ENCODE assay signal across 10 cellular contexts in the genomic region with DNA sequence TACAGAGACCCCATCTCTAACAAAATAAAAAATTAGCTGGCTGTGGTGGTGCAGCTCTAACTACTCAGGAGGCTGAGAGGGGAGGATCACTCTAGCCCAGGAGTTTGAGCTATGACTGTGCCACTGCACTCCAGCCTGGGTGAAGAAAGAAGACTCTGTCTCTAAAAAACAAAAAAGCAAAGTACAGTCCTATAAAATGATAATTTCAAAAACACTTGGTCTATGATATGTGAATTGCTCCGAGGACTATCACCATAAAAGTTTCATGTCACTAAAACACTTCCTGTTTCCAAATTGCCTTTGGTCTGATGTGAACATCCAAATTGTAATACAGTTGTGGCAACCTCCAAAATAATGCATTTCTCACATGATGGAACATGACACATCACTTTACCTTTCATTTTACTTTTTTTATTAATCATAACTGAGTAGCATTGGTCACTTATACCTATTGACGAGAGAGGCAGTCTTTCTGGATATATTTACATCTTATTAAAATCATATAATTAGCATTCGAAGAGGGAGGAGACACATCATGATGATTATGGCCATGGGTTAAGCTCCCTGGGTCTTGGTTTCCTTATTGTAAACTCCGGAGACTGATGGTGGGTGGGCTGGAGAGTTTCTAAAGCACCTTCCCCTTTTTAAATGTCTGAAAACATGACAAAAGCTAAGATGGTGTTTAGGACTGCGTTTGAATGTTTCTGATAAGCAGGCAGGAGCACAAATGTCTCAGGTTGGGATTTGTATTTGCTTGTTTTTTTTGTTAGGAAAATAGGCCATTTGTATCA. TPM values are rescaled to one million over a fixed set of nuclear protein-coding genes. Genes with fewer than 3 reads are reported as not detected.
DNase-seq lines count a peak whose midpoint lies in the region; ATAC-seq and TF ChIP-seq lines count a peak whose summit lies in the region.
"Had no signal": no experiment of that assay in that cellular context is flagged by ENCODE, and none has a peak within 500 bp of the region (broad histone marks: within the 10 kb centered on the region; RNA-seq: fewer than 3 reads in every experiment).

No MANE protein-coding gene starts in this region.

- H3K4me1 ChIP-seq in cardiac muscle cell (ENCODE audit: low read depth) (peaks cover 25% of the 10 kb centered on the region), upper lobe of right lung (peaks cover 9% of the 10 kb centered on the region)

- no peak for DNase-seq in cardiac muscle cell (ENCODE audit: low read depth in 1 of 2, low spot score in 1 of 2)
- no peak for DNase-seq in left ventricle myocardium superior
- no peak for DNase-seq in T-helper 17 cell
- DNase-seq in upper lobe of right lung, result no peak
- no peak for DNase-seq in HUDEP-2 (lab: John Stamatoyannopoulos, UW; ENCODE audit: unreplicated experiment in 76 of 76)
- no peak for DNase-seq in pons (ENCODE audit: low spot score)
- no peak for DNase-seq in DMS79 treated with DMSO at 0.1 percent for 48 hours (lab: John Stamatoyannopoulos, UW)
- DNase-seq: head of caudate nucleus had no signal

- H3K9me3 ChIP-seq in cardiac muscle cell (ENCODE audit: low read depth), result no peaks in the 10 kb centered on the region
- no peaks in the 10 kb centered on the region for H3K9me3 ChIP-seq in T-helper 17 cell (ENCODE audit: control insufficient read depth, low read length, poor library complexity, severe bottlenecking)
- no peaks in the 10 kb centered on the region for H3K9me3 ChIP-seq in upper lobe of right lung

- no peaks in the 10 kb centered on the region for H3K27me3 Mint-ChIP-seq in T-helper 17 cell

- H3K36me3 ChIP-seq in cardiac muscle cell, result no peaks in the 10 kb centered on the region
- no peaks in the 10 kb centered on the region for H3K36me3 ChIP-seq in upper lobe of right lung

- TF ChIP-seq CTCF in cardiac muscle cell (IDR thresholded peaks at IDR 0.05; ENCODE audit: low read depth, low read length) (no peak), upper lobe of right lung (IDR thresholded peaks at IDR 0.05) (no peak)

- peaks cover 48% of the 10 kb centered on the region for H3K4me1 Mint-ChIP-seq in T-helper 17 cell

- H3K4me3 Mint-ChIP-seq in T-helper 17 cell, result peak overlapping the region; percentile 78

- H3K27me3 ChIP-seq in cardiac muscle cell (no peaks in the 10 kb centered on the region), upper lobe of right lung (no peaks in the 10 kb centered on the region)

- peaks cover 3% of the 10 kb centered on the region for H3K36me3 Mint-ChIP-seq in T-helper 17 cell (ENCODE audit: low read depth)

- peak overlapping the region; percentile 41 for H3K27ac ChIP-seq in cardiac muscle cell
- H3K27ac ChIP-seq in upper lobe of right lung, result peak overlapping the region; percentile 77

- intact Hi-C loops in left ventricle myocardium superior (cut with micrococcal nuclease), result no loop called here
- intact Hi-C loops in upper lobe of right lung (cut with DNase I), result no loop called here

- ATAC-seq in left ventricle myocardium superior, result no peak
- peak; percentile 34 for ATAC-seq in HG02981 (IDR thresholded peaks at IDR 0.05; ENCODE audit: unreplicated experiment)
- peak; percentile 45 for ATAC-seq in T-helper 17 cell
- peak; percentile 16 for ATAC-seq in upper lobe of right lung
- ATAC-seq: Panc1 had no signal

- H3K4me3 ChIP-seq in cardiac muscle cell (no peak overlapping the region), upper lobe of right lung (no peak overlapping the region)

- peak overlapping the region; percentile 96 for H3K27ac Mint-ChIP-seq in T-helper 17 cell

RNA-seq across cellular contexts. Expression of gene CD180, which starts 25.8 kb away (rescaled TPM):
- total RNA-seq in cardiac muscle cell, result not detected in 2 replicates
- polyA plus RNA-seq in cardiac muscle cell, result not detected in 2 replicates
- total RNA-seq in left ventricle myocardium superior, result 0.64 TPM
- 1 to 10 TPM in 1 of 2 donors, under 1 TPM in 1; 0.05 to 1.3 TPM for total RNA-seq in T-helper 17 cell
- total RNA-seq in upper lobe of right lung, result 3.0 TPM
